ENCODE assay signal across 11 cellular contexts in genomic region chr2:210225461-210225798, GRCh38. TPM values are rescaled to one million over a fixed set of nuclear protein-coding genes. Genes with fewer than 3 reads are reported as not detected.
DNase-seq lines count a peak whose midpoint lies in the region; ATAC-seq and TF ChIP-seq lines count a peak whose summit lies in the region.
"Had no signal": no experiment of that assay in that cellular context is flagged by ENCODE, and none has a peak within 500 bp of the region (broad histone marks: within the 10 kb centered on the region; RNA-seq: fewer than 3 reads in every experiment).

No MANE protein-coding gene starts in this region.

- no peaks in the 10 kb centered on the region for H3K36me3 Mint-ChIP-seq in activated naive CD8-positive, alpha-beta T cell
- no peaks in the 10 kb centered on the region for H3K36me3 Mint-ChIP-seq in activated naive CD8-positive, alpha-beta T cell treated with anti-CD3 and anti-CD28 coated beads, Interleukin-2, amount 50 U/mL, for 24 hours (ENCODE audit: low read depth)
- no peaks in the 10 kb centered on the region for H3K36me3 Mint-ChIP-seq in dendritic cell treated with granulocyte-macrophage colony-stimulating factor and Interleukin-4, amounts not matched to agents 40 ng/mL and 50 ng/mL, for 4 days (ENCODE audit: low read depth)

- no peak for ATAC-seq in activated naive CD8-positive, alpha-beta T cell treated with anti-CD3 and anti-CD28 coated beads, Interleukin-2, amount 50 U/mL, for 24 hours
- ATAC-seq in upper lobe of right lung: no peak
- ATAC-seq in GM18505 (IDR thresholded peaks at IDR 0.05; ENCODE audit: unreplicated experiment): no peak
- ATAC-seq: effector memory CD8-positive, alpha-beta T cell; K562 had no signal

- H3K4me3 Mint-ChIP-seq in activated naive CD8-positive, alpha-beta T cell: peak overlapping the region; percentile 20
- no peak overlapping the region for H3K4me3 Mint-ChIP-seq in activated naive CD8-positive, alpha-beta T cell treated with anti-CD3 and anti-CD28 coated beads, Interleukin-2, amount 50 U/mL, for 24 hours
- peak overlapping the region; percentile 27 for H3K4me3 Mint-ChIP-seq in dendritic cell treated with granulocyte-macrophage colony-stimulating factor and Interleukin-4, amounts not matched to agents 40 ng/mL and 50 ng/mL, for 4 days

- H3K9me3 ChIP-seq in mesenchymal stem cell (ENCODE audit: control insufficient read depth, low read length) (no peaks in the 10 kb centered on the region), upper lobe of right lung (no peaks in the 10 kb centered on the region)

- H3K27ac ChIP-seq in mesenchymal stem cell (ENCODE audit: low read length, poor library complexity, severe bottlenecking) (no peak overlapping the region), upper lobe of right lung (peak overlapping the region; percentile 90)

- peak overlapping the region; percentile 63 for H3K9ac ChIP-seq in mesenchymal stem cell (ENCODE audit: low read length)

- no peak overlapping the region for H4K91ac ChIP-seq in mesenchymal stem cell (ENCODE audit: low read length)

- intact Hi-C loops in dendritic cell treated with granulocyte-macrophage colony-stimulating factor and Interleukin-4, amounts not matched to agents 40 ng/mL and 50 ng/mL, for 4 days (cut with micrococcal nuclease): no loop called here
- intact Hi-C loops in upper lobe of right lung (cut with DNase I): no loop called here

- peaks cover 37% of the 10 kb centered on the region for H3K27me3 Mint-ChIP-seq in activated naive CD8-positive, alpha-beta T cell
- peaks cover 55% of the 10 kb centered on the region for H3K27me3 Mint-ChIP-seq in activated naive CD8-positive, alpha-beta T cell treated with anti-CD3 and anti-CD28 coated beads, Interleukin-2, amount 50 U/mL, for 24 hours
- peaks cover 45% of the 10 kb centered on the region for H3K27me3 Mint-ChIP-seq in dendritic cell treated with granulocyte-macrophage colony-stimulating factor and Interleukin-4, amounts not matched to agents 40 ng/mL and 50 ng/mL, for 4 days

- no peak overlapping the region for H2BK5ac ChIP-seq in mesenchymal stem cell (ENCODE audit: low read depth, low read length, poor library complexity, severe bottlenecking)

- no peak overlapping the region for H3K4ac ChIP-seq in mesenchymal stem cell (ENCODE audit: low read depth in 1 of 2, low read length in 2 of 2)

- H3K79me1 ChIP-seq in mesenchymal stem cell (replicated peaks; ENCODE audit: low read length, poor library complexity, severe bottlenecking): no peaks in the 10 kb centered on the region

- no peak overlapping the region for H3K18ac ChIP-seq in mesenchymal stem cell (ENCODE audit: low read depth in 1 of 2, low read length in 2 of 2)

- no peak for TF ChIP-seq POLR2A in GM18505 (IDR thresholded peaks at IDR 0.05; ENCODE audit: borderline replicate concordance, extremely low read depth, insufficient read depth, insufficient read length)

- H3K9me3 Mint-ChIP-seq in activated naive CD8-positive, alpha-beta T cell (ENCODE audit: low read depth): no peaks in the 10 kb centered on the region
- no peaks in the 10 kb centered on the region for H3K9me3 Mint-ChIP-seq in activated naive CD8-positive, alpha-beta T cell treated with anti-CD3 and anti-CD28 coated beads, Interleukin-2, amount 50 U/mL, for 24 hours
- H3K9me3 Mint-ChIP-seq in dendritic cell treated with granulocyte-macrophage colony-stimulating factor and Interleukin-4, amounts not matched to agents 40 ng/mL and 50 ng/mL, for 4 days: no peaks in the 10 kb centered on the region
- H3K9me3 Mint-ChIP-seq: CD8-positive, alpha-beta memory T cell; effector memory CD8-positive, alpha-beta T cell had no signal

- no peak overlapping the region for H2AK5ac ChIP-seq in mesenchymal stem cell (ENCODE audit: low read length, severe bottlenecking)

- H4K8ac ChIP-seq in mesenchymal stem cell (ENCODE audit: low read length): no peak overlapping the region

- H3K27ac Mint-ChIP-seq in activated naive CD8-positive, alpha-beta T cell: no peak overlapping the region
- no peak overlapping the region for H3K27ac Mint-ChIP-seq in activated naive CD8-positive, alpha-beta T cell treated with anti-CD3 and anti-CD28 coated beads, Interleukin-2, amount 50 U/mL, for 24 hours
- no peak overlapping the region for H3K27ac Mint-ChIP-seq in dendritic cell treated with granulocyte-macrophage colony-stimulating factor and Interleukin-4, amounts not matched to agents 40 ng/mL and 50 ng/mL, for 4 days
- H3K27ac Mint-ChIP-seq: CD8-positive, alpha-beta memory T cell; effector memory CD8-positive, alpha-beta T cell had no signal

- H3K27me3 ChIP-seq in mesenchymal stem cell (ENCODE audit: control insufficient read depth in 1 of 2, insufficient read depth in 1 of 2, low read length in 2 of 2) (peaks cover 0 to 17% of the 10 kb centered on the region in 2 experiments), upper lobe of right lung (peaks cover 23% of the 10 kb centered on the region)

- no peak for DNase-seq in activated naive CD8-positive, alpha-beta T cell treated with anti-CD3 and anti-CD28 coated beads, Interleukin-2, amount 50 U/mL, for 24 hours
- DNase-seq in mesenchymal stem cell (peak; percentile 13), upper lobe of right lung (no peak), MV-4-11 (lab: John Stamatoyannopoulos, UW) (no peak)
- no peak for DNase-seq in activated effector memory CD4-positive, alpha-beta T cell treated with Interleukin-2 at 50 U/mL for 16 hours
- DNase-seq: CD8-positive, alpha-beta memory T cell; effector memory CD8-positive, alpha-beta T cell had no signal

- peak overlapping the region; percentile 95 for H3K4me2 ChIP-seq in mesenchymal stem cell (ENCODE audit: low read length, poor library complexity, severe bottlenecking)

- H3K14ac ChIP-seq in mesenchymal stem cell (ENCODE audit: low read length in 2 of 2): no peak overlapping the region

- no peak overlapping the region for H2BK12ac ChIP-seq in mesenchymal stem cell (ENCODE audit: low read length in 2 of 2)

- H3K4me1 Mint-ChIP-seq in activated naive CD8-positive, alpha-beta T cell (ENCODE audit: low read depth): peaks cover 2% of the 10 kb centered on the region
- H3K4me1 Mint-ChIP-seq in activated naive CD8-positive, alpha-beta T cell treated with anti-CD3 and anti-CD28 coated beads, Interleukin-2, amount 50 U/mL, for 24 hours: peaks cover 3% of the 10 kb centered on the region
- peaks cover 7% of the 10 kb centered on the region for H3K4me1 Mint-ChIP-seq in dendritic cell treated with granulocyte-macrophage colony-stimulating factor and Interleukin-4, amounts not matched to agents 40 ng/mL and 50 ng/mL, for 4 days (ENCODE audit: low read depth)

- H3K36me3 ChIP-seq in mesenchymal stem cell (ENCODE audit: control insufficient read depth in 1 of 2, insufficient read depth in 2 of 2, low read depth in 1 of 2, low read length in 2 of 2): no peaks in the 10 kb centered on the region
- no peaks in the 10 kb centered on the region for H3K36me3 ChIP-seq in upper lobe of right lung

- no peak for TF ChIP-seq CTCF in upper lobe of right lung (IDR thresholded peaks at IDR 0.05)

- peaks cover 4% of the 10 kb centered on the region for H3K4me1 ChIP-seq in mesenchymal stem cell (ENCODE audit: control insufficient read depth, insufficient read depth, low read depth, low read length)
- peaks cover 4% of the 10 kb centered on the region for H3K4me1 ChIP-seq in upper lobe of right lung

- WGBS in mesenchymal stem cell: 30% methylated on average over 8 of the region's 10 CpGs

- peak overlapping the region; percentile 86 to 90 for H3K4me3 ChIP-seq in mesenchymal stem cell (ENCODE audit: insufficient read depth in 1 of 2, low read depth in 1 of 2, low read length in 2 of 2)
- peak overlapping the region; percentile 56 for H3K4me3 ChIP-seq in upper lobe of right lung
- H3K4me3 ChIP-seq: K562 had no signal

- H3K23ac ChIP-seq in mesenchymal stem cell (ENCODE audit: low read length in 2 of 2): no peak overlapping the region

- H2BK15ac ChIP-seq in mesenchymal stem cell (ENCODE audit: low read depth, poor library complexity, severe bottlenecking): no peak overlapping the region

- H2BK120ac ChIP-seq in mesenchymal stem cell (ENCODE audit: low read depth, low read length): no peak overlapping the region

- H2AFZ ChIP-seq in mesenchymal stem cell (ENCODE audit: low read depth, low read length): peak overlapping the region; percentile 97

RNA-seq across cellular contexts. Expression of gene ACADL, which starts 0.2 kb away (rescaled TPM):
- polyA plus RNA-seq in mesenchymal stem cell (2013, experiment 1 of 2): not detected
- polyA plus RNA-seq in mesenchymal stem cell (2013, experiment 2 of 2): not detected
- 41.6 TPM for total RNA-seq in upper lobe of right lung
- total RNA-seq: CD8-positive, alpha-beta memory T cell had no signal
- polyA plus RNA-seq: CD8-positive, alpha-beta memory T cell; K562 had no signal

RNA-seq across cellular contexts. Expression of gene KANSL1L, which starts 54.2 kb away (rescaled TPM):
- 5.3 TPM for polyA plus RNA-seq in mesenchymal stem cell (2013, experiment 1 of 2)
- 4.3 TPM for polyA plus RNA-seq in mesenchymal stem cell (2013, experiment 2 of 2)
- 36.3 TPM for total RNA-seq in upper lobe of right lung
